In the genomic region with DNA sequence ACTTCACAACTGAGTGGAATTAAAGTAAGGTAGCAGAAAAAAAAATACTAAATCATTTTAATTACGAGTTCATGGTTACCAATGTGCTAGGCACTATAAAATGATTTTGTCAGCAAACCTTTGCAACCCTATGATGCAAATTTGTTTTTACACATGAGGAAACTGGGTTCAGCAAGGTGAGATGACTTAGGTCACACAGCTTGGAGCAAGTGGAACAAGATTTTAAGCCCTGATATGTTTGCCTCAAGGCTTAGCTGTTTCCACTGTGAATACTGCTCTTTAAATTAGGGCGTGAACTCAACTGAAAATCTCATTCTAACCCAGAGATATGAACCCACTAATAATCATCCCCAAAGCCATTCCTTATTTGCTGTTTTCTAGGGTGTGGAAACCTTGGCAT, we compare ENCODE assay signal across 27 cellular contexts.
"Had no signal": no experiment of that assay in that cellular context is flagged by ENCODE, and none has a peak within 500 bp of the region (broad histone marks: within the 10 kb centered on the region; RNA-seq: fewer than 3 reads in every experiment).

No MANE protein-coding gene starts in this region.

- H3K4me3 ChIP-seq: hepatocyte, lower lobe of right lung, mucosa of descending colon, ovary, skin epidermis, stomach, testis, thyroid gland, transverse colon, upper lobe of left lung, vagina had no signal

- H3K4me1 ChIP-seq: lower lobe of right lung, testis, thyroid gland, transverse colon, upper lobe of left lung, vagina had no signal

- H3K27ac ChIP-seq: hepatocyte, lower lobe of right lung, ovary, skin epidermis, stomach, testis, thyroid gland, transverse colon, upper lobe of left lung, vagina had no signal

- ATAC-seq: left cardiac atrium; left lobe of liver; lower lobe of right lung; mucosa of descending colon; naive thymus-derived CD4-positive, alpha-beta T cell; natural killer cell treated with Interleukin-12 subunit alpha and Interleukin-12 subunit beta and Interleukin-15 and Interleukin-18, amount 100 ng/mL, for 72 hours; right cardiac atrium; sciatic nerve; stimulated activated naive B cell treated with anti-CD40 and anti-IgM and Interleukin-4, amounts not matched to agents 10 μg/mL and 1 μg/mL and 100 μg/mL, for 72 hours; stimulated activated naive CD8-positive, alpha-beta T cell treated with anti-CD3 and anti-CD28 coated beads, Interleukin-15, Interleukin-2, amounts not matched to agents 100 U/mL and 50 U/mL, for 24 hours had no signal

- H3K9me3 ChIP-seq: lower lobe of right lung, ovary, stomach, testis, thyroid gland, transverse colon, vagina had no signal

- DNase-seq: kidney glomerular epithelial cell; left cardiac atrium; lower lobe of right lung; mammary epithelial cell; midbrain; mucosa of descending colon; naive thymus-derived CD4-positive, alpha-beta T cell; ovary; retina; right cardiac atrium; stimulated activated CD4-positive, alpha-beta T cell treated with anti-CD3 and anti-CD28 coated beads, Interleukin-12 subunit alpha, Interleukin-12 subunit beta, amount 100 ng/mL, for 4 hours; stimulated activated CD4-positive, alpha-beta T cell treated with anti-CD3 and anti-CD28 coated beads, Interleukin-15, amount 100 ng/mL, for 24 hours; stimulated activated CD4-positive, alpha-beta T cell treated with anti-CD3 and anti-CD28 coated beads, Interleukin-2, amount 100 ng/mL, for 24 hours; stimulated activated CD4-positive, alpha-beta T cell treated with anti-CD3 and anti-CD28 coated beads, Interleukin-4, amount 100 ng/mL, for 1 hour; stimulated activated naive B cell treated with anti-CD40 and anti-IgM and Interleukin-4, amounts not matched to agents 10 μg/mL and 1 μg/mL and 100 μg/mL, for 72 hours; stimulated activated naive CD8-positive, alpha-beta T cell treated with anti-CD3 and anti-CD28 coated beads, Interleukin-15, Interleukin-2, amounts not matched to agents 100 U/mL and 50 U/mL, for 24 hours; stomach; testis; thyroid gland; transverse colon; upper lobe of left lung had no signal

- H3K4me2 ChIP-seq: hepatocyte had no signal

- H3K79me2 ChIP-seq: hepatocyte had no signal

- H2AFZ ChIP-seq: hepatocyte had no signal

- H3K27me3 ChIP-seq: hepatocyte, ovary, stomach, testis, thyroid gland, transverse colon, upper lobe of left lung, vagina had no signal

- H3K36me3 ChIP-seq: lower lobe of right lung, ovary, stomach, thyroid gland, transverse colon, upper lobe of left lung, vagina had no signal
